ENCODE assay signal across 19 cellular contexts in the genomic region with DNA sequence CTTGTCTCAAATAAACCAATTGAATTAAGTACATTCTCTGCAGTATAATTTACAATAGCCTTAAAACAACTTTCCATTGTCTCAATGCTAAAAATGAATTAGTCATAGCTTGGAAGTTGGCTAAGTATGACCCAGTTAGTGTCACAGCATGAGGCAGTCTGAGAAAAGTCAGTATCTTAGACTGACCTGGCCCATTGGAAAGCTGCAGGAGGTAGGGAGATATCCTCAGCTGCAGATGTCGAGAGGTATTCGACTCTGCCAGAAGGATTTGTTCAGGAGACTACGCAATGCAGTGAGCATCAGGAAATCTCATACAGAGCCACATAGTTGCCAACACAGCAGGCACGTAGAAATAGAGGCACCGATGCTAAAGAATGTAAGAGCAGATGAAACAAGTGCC.
"Had no signal": no experiment of that assay in that cellular context is flagged by ENCODE, and none has a peak within 500 bp of the region (broad histone marks: within the 10 kb centered on the region; RNA-seq: fewer than 3 reads in every experiment).

No MANE protein-coding gene starts in this region.

- H3K36me3 ChIP-seq: ovary, thyroid gland, uterus, WERI-Rb-1 had no signal

- H3K4me3 ChIP-seq: hepatocyte, ovary, thyroid gland, uterus had no signal

- DNase-seq: activated CD4-positive, alpha-beta memory T cell treated with anti-CD3 and anti-CD28 coated beads, Interleukin-2, amount 10 ng/mL, durations not matched to agents 7 days and 5 days; activated CD4-positive, alpha-beta T cell treated with anti-CD3 and anti-CD28 coated beads for 4 hours; activated effector memory CD4-positive, alpha-beta T cell treated with Interleukin-2 at 50 U/mL for 16 hours; activated T-cell treated with anti-CD3 and anti-CD28 coated beads, Interleukin-2, amount 50 U/mL, for 24 hours; cerebellar nuclear complex; kidney glomerular epithelial cell; left ventricle myocardium superior; nephron progenitor cell; ovary; stimulated activated naive B cell treated with anti-CD40 and anti-IgM and Interleukin-4, amounts not matched to agents 10 μg/mL and 1 μg/mL and 100 μg/mL, for 72 hours; T-helper 17 cell; thyroid gland; uterus; WERI-Rb-1 had no signal

- H3K4me1 Mint-ChIP-seq: activated CD4-positive, alpha-beta memory T cell treated with anti-CD3 and anti-CD28 coated beads, Interleukin-2, amount 10 ng/mL, durations not matched to agents 7 days and 5 days; activated naive CD4-positive, alpha-beta T cell treated with anti-CD3 and anti-CD28 coated beads, Interleukin-2, amount 50 U/mL, for 24 hours; brain; memory B cell; nephron progenitor cell; stimulated activated naive B cell treated with anti-CD40 and anti-IgM and Interleukin-4, amounts not matched to agents 10 μg/mL and 1 μg/mL and 100 μg/mL, for 72 hours; T-helper 17 cell had no signal

- H3K9me3 Mint-ChIP-seq: activated naive CD4-positive, alpha-beta T cell treated with anti-CD3 and anti-CD28 coated beads, Interleukin-2, amount 50 U/mL, for 24 hours; dendritic cell treated with granulocyte-macrophage colony-stimulating factor and Interleukin-4, amounts not matched to agents 40 ng/mL and 50 ng/mL, for 4 days; memory B cell; nephron progenitor cell; stimulated activated naive B cell treated with anti-CD40 and anti-IgM and Interleukin-4, amounts not matched to agents 10 μg/mL and 1 μg/mL and 100 μg/mL, for 72 hours had no signal

- H3K79me2 ChIP-seq: hepatocyte had no signal

- H3K4me3 Mint-ChIP-seq: activated CD4-positive, alpha-beta memory T cell treated with anti-CD3 and anti-CD28 coated beads, Interleukin-2, amount 10 ng/mL, durations not matched to agents 7 days and 5 days; activated naive CD4-positive, alpha-beta T cell treated with anti-CD3 and anti-CD28 coated beads, Interleukin-2, amount 50 U/mL, for 24 hours; activated T-cell treated with anti-CD3 and anti-CD28 coated beads, Interleukin-2, amount 50 U/mL, for 24 hours; brain; dendritic cell treated with granulocyte-macrophage colony-stimulating factor and Interleukin-4, amounts not matched to agents 40 ng/mL and 50 ng/mL, for 4 days; memory B cell; nephron progenitor cell; stimulated activated naive B cell treated with anti-CD40 and anti-IgM and Interleukin-4, amounts not matched to agents 10 μg/mL and 1 μg/mL and 100 μg/mL, for 72 hours; T-helper 17 cell had no signal

- H3K4me1 ChIP-seq: thyroid gland, uterus had no signal

- H3K9me3 ChIP-seq: ovary, thyroid gland, uterus had no signal

- ATAC-seq: left ventricle myocardium superior; stimulated activated naive B cell treated with anti-CD40 and anti-IgM and Interleukin-4, amounts not matched to agents 10 μg/mL and 1 μg/mL and 100 μg/mL, for 72 hours; T-helper 17 cell had no signal

- H3K27ac Mint-ChIP-seq: activated CD4-positive, alpha-beta memory T cell treated with anti-CD3 and anti-CD28 coated beads, Interleukin-2, amount 10 ng/mL, durations not matched to agents 7 days and 5 days; activated naive CD4-positive, alpha-beta T cell treated with anti-CD3 and anti-CD28 coated beads, Interleukin-2, amount 50 U/mL, for 24 hours; activated T-cell treated with anti-CD3 and anti-CD28 coated beads, Interleukin-2, amount 50 U/mL, for 24 hours; brain; dendritic cell treated with granulocyte-macrophage colony-stimulating factor and Interleukin-4, amounts not matched to agents 40 ng/mL and 50 ng/mL, for 4 days; memory B cell; nephron progenitor cell; stimulated activated naive B cell treated with anti-CD40 and anti-IgM and Interleukin-4, amounts not matched to agents 10 μg/mL and 1 μg/mL and 100 μg/mL, for 72 hours; T-helper 17 cell had no signal

- H3K4me2 ChIP-seq: hepatocyte had no signal

- H3K36me3 Mint-ChIP-seq: activated naive CD4-positive, alpha-beta T cell treated with anti-CD3 and anti-CD28 coated beads, Interleukin-2, amount 50 U/mL, for 24 hours; brain; memory B cell; stimulated activated naive B cell treated with anti-CD40 and anti-IgM and Interleukin-4, amounts not matched to agents 10 μg/mL and 1 μg/mL and 100 μg/mL, for 72 hours had no signal

- H3K27me3 Mint-ChIP-seq: activated CD4-positive, alpha-beta memory T cell treated with anti-CD3 and anti-CD28 coated beads, Interleukin-2, amount 10 ng/mL, durations not matched to agents 7 days and 5 days; activated naive CD4-positive, alpha-beta T cell treated with anti-CD3 and anti-CD28 coated beads, Interleukin-2, amount 50 U/mL, for 24 hours; activated T-cell treated with anti-CD3 and anti-CD28 coated beads, Interleukin-2, amount 50 U/mL, for 24 hours; brain; dendritic cell treated with granulocyte-macrophage colony-stimulating factor and Interleukin-4, amounts not matched to agents 40 ng/mL and 50 ng/mL, for 4 days; memory B cell; stimulated activated naive B cell treated with anti-CD40 and anti-IgM and Interleukin-4, amounts not matched to agents 10 μg/mL and 1 μg/mL and 100 μg/mL, for 72 hours; T-helper 17 cell had no signal

- H2AFZ ChIP-seq: hepatocyte had no signal

- H3K27me3 ChIP-seq: hepatocyte, ovary, thyroid gland, uterus had no signal

- H3K27ac ChIP-seq: hepatocyte, ovary, thyroid gland, uterus, WERI-Rb-1 had no signal
